In the genomic region with DNA sequence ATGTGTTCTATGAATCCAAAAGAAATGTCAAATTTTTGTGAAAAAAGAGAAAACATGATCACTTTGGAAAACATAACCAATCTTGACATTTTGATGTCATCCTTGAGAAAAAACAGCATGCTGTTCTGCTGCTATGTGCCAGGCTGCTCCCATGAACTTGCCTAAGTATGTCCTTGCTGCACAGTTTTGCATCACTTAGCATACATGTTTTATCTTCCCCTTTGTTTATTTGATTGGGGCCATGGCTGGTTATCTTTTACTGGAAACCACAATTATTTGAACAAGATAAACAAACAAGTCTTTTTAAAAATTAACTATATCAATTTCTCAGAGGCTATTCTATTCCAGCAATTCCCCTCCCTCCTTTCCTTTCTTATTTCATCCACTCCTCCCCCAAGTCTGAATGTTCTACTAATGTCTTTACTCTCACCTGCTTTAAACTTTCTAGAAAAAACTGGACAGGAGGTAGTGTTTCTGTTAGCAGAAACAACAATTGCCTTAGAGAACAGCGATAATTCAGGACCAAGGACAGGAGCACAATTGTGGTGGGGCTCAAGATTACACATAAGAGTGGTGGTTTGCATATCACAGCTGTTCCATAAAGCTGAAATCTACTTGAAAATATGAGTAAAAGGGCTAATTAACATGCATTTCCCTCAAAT, we compare ENCODE assay signal across 3 cellular contexts.
TF ChIP-seq lines count a peak whose summit lies in the region.

No MANE protein-coding gene starts in this region.

TF ChIP-seq in HCT116, 20 proteins besides CTCF, POLR2A, EP300 and RAD21:
- TF ChIP-seq SIN3A (IDR thresholded peaks at IDR 0.05; ENCODE audit: low read depth) (no peak), CEBPB (IDR thresholded peaks at IDR 0.05; ENCODE audit: low read depth) (no peak)
- TF ChIP-seq, protein P1, sequence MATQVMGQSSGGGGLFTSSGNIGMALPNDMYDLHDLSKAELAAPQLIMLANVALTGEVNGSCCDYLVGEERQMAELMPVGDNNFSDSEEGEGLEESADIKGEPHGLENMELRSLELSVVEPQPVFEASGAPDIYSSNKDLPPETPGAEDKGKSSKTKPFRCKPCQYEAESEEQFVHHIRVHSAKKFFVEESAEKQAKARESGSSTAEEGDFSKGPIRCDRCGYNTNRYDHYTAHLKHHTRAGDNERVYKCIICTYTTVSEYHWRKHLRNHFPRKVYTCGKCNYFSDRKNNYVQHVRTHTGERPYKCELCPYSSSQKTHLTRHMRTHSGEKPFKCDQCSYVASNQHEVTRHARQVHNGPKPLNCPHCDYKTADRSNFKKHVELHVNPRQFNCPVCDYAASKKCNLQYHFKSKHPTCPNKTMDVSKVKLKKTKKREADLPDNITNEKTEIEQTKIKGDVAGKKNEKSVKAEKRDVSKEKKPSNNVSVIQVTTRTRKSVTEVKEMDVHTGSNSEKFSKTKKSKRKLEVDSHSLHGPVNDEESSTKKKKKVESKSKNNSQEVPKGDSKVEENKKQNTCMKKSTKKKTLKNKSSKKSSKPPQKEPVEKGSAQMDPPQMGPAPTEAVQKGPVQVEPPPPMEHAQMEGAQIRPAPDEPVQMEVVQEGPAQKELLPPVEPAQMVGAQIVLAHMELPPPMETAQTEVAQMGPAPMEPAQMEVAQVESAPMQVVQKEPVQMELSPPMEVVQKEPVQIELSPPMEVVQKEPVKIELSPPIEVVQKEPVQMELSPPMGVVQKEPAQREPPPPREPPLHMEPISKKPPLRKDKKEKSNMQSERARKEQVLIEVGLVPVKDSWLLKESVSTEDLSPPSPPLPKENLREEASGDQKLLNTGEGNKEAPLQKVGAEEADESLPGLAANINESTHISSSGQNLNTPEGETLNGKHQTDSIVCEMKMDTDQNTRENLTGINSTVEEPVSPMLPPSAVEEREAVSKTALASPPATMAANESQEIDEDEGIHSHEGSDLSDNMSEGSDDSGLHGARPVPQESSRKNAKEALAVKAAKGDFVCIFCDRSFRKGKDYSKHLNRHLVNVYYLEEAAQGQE (IDR thresholded peaks at IDR 0.05; ENCODE audit: low read depth): peak; percentile 68

TF ChIP-seq in K562, 482 proteins besides CTCF, POLR2A, EP300 and RAD21 (continues in another document):
- TF ChIP-seq ZBTB7A (IDR thresholded peaks at IDR 0.05; ENCODE audit: borderline replicate concordance, control insufficient read depth, low read depth, low read length): no peak
- no peak for TF ChIP-seq NR2C2 (CRISPR knock-in tag; IDR thresholded peaks at IDR 0.05)
- TF ChIP-seq NR2C2 (tag; IDR thresholded peaks at IDR 0.05): no peak
- TF ChIP-seq, protein P2, sequence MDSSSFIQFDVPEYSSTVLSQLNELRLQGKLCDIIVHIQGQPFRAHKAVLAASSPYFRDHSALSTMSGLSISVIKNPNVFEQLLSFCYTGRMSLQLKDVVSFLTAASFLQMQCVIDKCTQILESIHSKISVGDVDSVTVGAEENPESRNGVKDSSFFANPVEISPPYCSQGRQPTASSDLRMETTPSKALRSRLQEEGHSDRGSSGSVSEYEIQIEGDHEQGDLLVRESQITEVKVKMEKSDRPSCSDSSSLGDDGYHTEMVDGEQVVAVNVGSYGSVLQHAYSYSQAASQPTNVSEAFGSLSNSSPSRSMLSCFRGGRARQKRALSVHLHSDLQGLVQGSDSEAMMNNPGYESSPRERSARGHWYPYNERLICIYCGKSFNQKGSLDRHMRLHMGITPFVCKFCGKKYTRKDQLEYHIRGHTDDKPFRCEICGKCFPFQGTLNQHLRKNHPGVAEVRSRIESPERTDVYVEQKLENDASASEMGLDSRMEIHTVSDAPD (CRISPR knock-in tag; IDR thresholded peaks at IDR 0.05): no peak
- peak; percentile 93 for TF ChIP-seq EHMT2 (IDR thresholded peaks at IDR 0.05)
- TF ChIP-seq, protein P3, sequence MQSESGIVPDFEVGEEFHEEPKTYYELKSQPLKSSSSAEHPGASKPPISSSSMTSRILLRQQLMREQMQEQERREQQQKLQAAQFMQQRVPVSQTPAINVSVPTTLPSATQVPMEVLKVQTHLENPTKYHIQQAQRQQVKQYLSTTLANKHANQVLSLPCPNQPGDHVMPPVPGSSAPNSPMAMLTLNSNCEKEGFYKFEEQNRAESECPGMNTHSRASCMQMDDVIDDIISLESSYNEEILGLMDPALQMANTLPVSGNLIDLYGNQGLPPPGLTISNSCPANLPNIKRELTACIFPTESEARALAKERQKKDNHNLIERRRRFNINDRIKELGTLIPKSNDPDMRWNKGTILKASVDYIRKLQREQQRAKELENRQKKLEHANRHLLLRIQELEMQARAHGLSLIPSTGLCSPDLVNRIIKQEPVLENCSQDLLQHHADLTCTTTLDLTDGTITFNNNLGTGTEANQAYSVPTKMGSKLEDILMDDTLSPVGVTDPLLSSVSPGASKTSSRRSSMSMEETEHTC (IDR thresholded peaks at IDR 0.05): no peak
- TF ChIP-seq MIER1 (IDR thresholded peaks at IDR 0.05; ENCODE audit: low read depth): peak; percentile 86
- TF ChIP-seq, protein P1 (CRISPR knock-in tag; IDR thresholded peaks at IDR 0.05; ENCODE audit: low read depth): peak; percentile 87
- no peak for TF ChIP-seq ZNF347 (CRISPR knock-in tag; IDR thresholded peaks at IDR 0.05; ENCODE audit: low read depth)

TF ChIP-seq in HepG2, 621 proteins besides CTCF, POLR2A, EP300 and RAD21 (continues in another document):
- TF ChIP-seq GATAD2A (CRISPR knock-in tag; IDR thresholded peaks at IDR 0.05): peak; percentile 45
- no peak for TF ChIP-seq RORA (CRISPR knock-in tag; IDR thresholded peaks at IDR 0.05)
- peak; percentile 37 for TF ChIP-seq ASH2L (IDR thresholded peaks at IDR 0.05; ENCODE audit: insufficient read length, low read depth, low read length)
- TF ChIP-seq KLF15 (CRISPR knock-in tag; IDR thresholded peaks at IDR 0.05; ENCODE audit: borderline replicate concordance): no peak
- no peak for TF ChIP-seq AKAP8 (CRISPR knock-in tag; IDR thresholded peaks at IDR 0.05)
- TF ChIP-seq NCOA2 (CRISPR knock-in tag; IDR thresholded peaks at IDR 0.05): peak; percentile 49; the same call in 1 of the 2 replicates
- peak; percentile 48; the same call in 1 of the 2 replicates for TF ChIP-seq ARID5B (CRISPR knock-in tag; IDR thresholded peaks at IDR 0.05)
- no peak for TF ChIP-seq ZSCAN12 (CRISPR knock-in tag; IDR thresholded peaks at IDR 0.05)
- TF ChIP-seq, protein P4, sequence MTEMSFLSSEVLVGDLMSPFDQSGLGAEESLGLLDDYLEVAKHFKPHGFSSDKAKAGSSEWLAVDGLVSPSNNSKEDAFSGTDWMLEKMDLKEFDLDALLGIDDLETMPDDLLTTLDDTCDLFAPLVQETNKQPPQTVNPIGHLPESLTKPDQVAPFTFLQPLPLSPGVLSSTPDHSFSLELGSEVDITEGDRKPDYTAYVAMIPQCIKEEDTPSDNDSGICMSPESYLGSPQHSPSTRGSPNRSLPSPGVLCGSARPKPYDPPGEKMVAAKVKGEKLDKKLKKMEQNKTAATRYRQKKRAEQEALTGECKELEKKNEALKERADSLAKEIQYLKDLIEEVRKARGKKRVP (CRISPR knock-in tag; IDR thresholded peaks at IDR 0.05): peak in 1 of 2 experiments; percentile 19; a peak in 1 of 4 replicates
- TF ChIP-seq MIER2 (CRISPR knock-in tag; IDR thresholded peaks at IDR 0.05): peak; percentile 96
- TF ChIP-seq ZHX1 (CRISPR knock-in tag; IDR thresholded peaks at IDR 0.05; ENCODE audit: low read depth): no peak
- TF ChIP-seq SAP130 (CRISPR knock-in tag; IDR thresholded peaks at IDR 0.05; ENCODE audit: low read depth): peak; percentile 46; the same call in 1 of the 2 replicates
- TF ChIP-seq ELF3 (CRISPR knock-in tag; IDR thresholded peaks at IDR 0.05): no peak
- TF ChIP-seq ZNF607 (CRISPR knock-in tag; IDR thresholded peaks at IDR 0.05; ENCODE audit: borderline replicate concordance): no peak
- TF ChIP-seq, protein P5, sequence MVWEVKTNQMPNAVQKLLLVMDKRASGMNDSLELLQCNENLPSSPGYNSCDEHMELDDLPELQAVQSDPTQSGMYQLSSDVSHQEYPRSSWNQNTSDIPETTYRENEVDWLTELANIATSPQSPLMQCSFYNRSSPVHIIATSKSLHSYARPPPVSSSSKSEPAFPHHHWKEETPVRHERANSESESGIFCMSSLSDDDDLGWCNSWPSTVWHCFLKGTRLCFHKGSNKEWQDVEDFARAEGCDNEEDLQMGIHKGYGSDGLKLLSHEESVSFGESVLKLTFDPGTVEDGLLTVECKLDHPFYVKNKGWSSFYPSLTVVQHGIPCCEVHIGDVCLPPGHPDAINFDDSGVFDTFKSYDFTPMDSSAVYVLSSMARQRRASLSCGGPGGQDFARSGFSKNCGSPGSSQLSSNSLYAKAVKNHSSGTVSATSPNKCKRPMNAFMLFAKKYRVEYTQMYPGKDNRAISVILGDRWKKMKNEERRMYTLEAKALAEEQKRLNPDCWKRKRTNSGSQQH (CRISPR knock-in tag; IDR thresholded peaks at IDR 0.05; ENCODE audit: low read depth): 0 out of 2 replicates have a peak, but pooled peaks have one; percentile 35
- no peak for TF ChIP-seq FOXP1 (IDR thresholded peaks at IDR 0.05)
- TF ChIP-seq FOXP1 (CRISPR knock-in tag; IDR thresholded peaks at IDR 0.05): peak; percentile 28; the same call in 1 of the 2 replicates
